18 cellular contexts compared by ENCODE assay signal in genomic region chr3:156036258-156037053, GRCh38.
"Had no signal": no experiment of that assay in that cellular context is flagged by ENCODE, and none has a peak within 500 bp of the region (broad histone marks: within the 10 kb centered on the region; RNA-seq: fewer than 3 reads in every experiment).

No MANE protein-coding gene starts in this region.

- H3K27ac ChIP-seq: cardiac muscle cell, epithelial cell of prostate, foreskin keratinocyte, transverse colon, vagina, WERI-Rb-1 had no signal

- DNase-seq: activated CD4-positive, alpha-beta memory T cell treated with anti-CD3 and anti-CD28 coated beads for 36 hours; activated CD4-positive, alpha-beta T cell treated with anti-CD3 and anti-CD28 coated beads for 1 hour; activated naive CD4-positive, alpha-beta T cell treated with Interleukin-2 at 50 U/mL for 16 hours; activated naive CD8-positive, alpha-beta T cell treated with anti-CD3 and anti-CD28 coated beads, Interleukin-2, amount 10 ng/mL, durations not matched to agents 7 days and 5 days; activated T-cell treated with anti-CD3 and anti-CD28 coated beads for 4 hours; foreskin keratinocyte; glutamatergic neuron; stimulated activated CD4-positive, alpha-beta T cell treated with anti-CD3 and anti-CD28 coated beads, Interleukin-12 subunit alpha, Interleukin-12 subunit beta, amount 100 ng/mL, for 4 hours; stimulated activated CD4-positive, alpha-beta T cell treated with anti-CD3 and anti-CD28 coated beads, Interleukin-1b, Interleukin-23, amount 100 ng/mL, for 48 hours; stimulated activated CD8-positive, alpha-beta memory T cell treated with anti-CD3 and anti-CD28 coated beads, Interleukin-4, amount 100 ng/mL, for 48 hours; stimulated activated naive CD4-positive, alpha-beta T cell treated with Interleukin-2 at 50 U/mL for 16 hours; T-helper 2 cell; transverse colon; WERI-Rb-1 had no signal

- ATAC-seq: activated T-helper 17 cell treated with anti-CD3 and anti-CD28 coated beads, Interleukin-2, amount 50 U/mL, for 72 hours; foreskin keratinocyte had no signal
